In the genomic region with DNA sequence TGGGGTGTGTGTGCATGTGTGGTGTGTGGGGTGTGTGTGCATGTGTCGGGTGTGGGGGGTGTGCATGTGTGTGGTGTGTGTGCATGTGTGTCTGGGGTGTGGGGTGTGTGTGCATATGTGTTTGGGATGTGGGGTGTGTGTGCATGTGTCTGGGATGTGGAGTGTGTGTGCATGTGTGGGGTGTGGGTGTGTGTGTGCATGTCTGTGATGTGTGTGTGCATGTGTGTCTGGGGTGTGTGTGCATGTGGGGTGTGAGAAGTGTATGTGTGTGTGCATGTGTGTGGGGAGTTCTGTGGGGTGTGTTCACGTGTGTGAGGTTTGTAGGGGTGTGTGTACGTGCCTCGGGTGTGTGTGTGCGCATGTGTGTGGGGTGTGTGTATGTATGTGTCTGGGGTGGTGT, we compare ENCODE assay signal across 16 cellular contexts. TPM values are rescaled to one million over a fixed set of nuclear protein-coding genes. Genes with fewer than 3 reads are reported as not detected.
DNase-seq lines count a peak whose midpoint lies in the region; ATAC-seq, FAIRE-seq and TF ChIP-seq lines count a peak whose summit lies in the region.
"Had no signal": no experiment of that assay in that cellular context is flagged by ENCODE, and none has a peak within 500 bp of the region (broad histone marks: within the 10 kb centered on the region; RNA-seq: fewer than 3 reads in every experiment).

No MANE protein-coding gene starts in this region.

- no peaks in the 10 kb centered on the region for H3K79me2 ChIP-seq in H9 (ENCODE audit: insufficient read depth, low read length)
- H3K79me2 ChIP-seq in smooth muscle cell (ENCODE audit: low read depth): no peaks in the 10 kb centered on the region
- H3K79me2 ChIP-seq: hepatocyte had no signal

- no peak overlapping the region for H3T11ph ChIP-seq in H9 (ENCODE audit: low read length)

- H3K4me1 Mint-ChIP-seq in T-helper 1 cell treated with Interleukin-12 subunit alpha and Interleukin-12 subunit beta and Interleukin-4 antibody, amounts not matched to agents 30 μg/mL and 1 μg/mL, for 36 hours (ENCODE audit: low read depth): peaks cover 6% of the 10 kb centered on the region
- H3K4me1 Mint-ChIP-seq in H9: peaks cover 11 to 21% of the 10 kb centered on the region in 2 experiments
- peaks cover 27% of the 10 kb centered on the region for H3K4me1 Mint-ChIP-seq in nephron progenitor cell

- H3K36me3 Mint-ChIP-seq in T-helper 1 cell treated with Interleukin-12 subunit alpha and Interleukin-12 subunit beta and Interleukin-4 antibody, amounts not matched to agents 30 μg/mL and 1 μg/mL, for 36 hours (ENCODE audit: low read depth): no peaks in the 10 kb centered on the region
- H3K36me3 Mint-ChIP-seq in H9 (ENCODE audit: insufficient read depth in 1 of 3, low read depth in 3 of 3) (peaks cover 0 to 5% (median 0%) of the 10 kb centered on the region in 3 experiments; a peak in 1 of 7 replicates), nephron progenitor cell (ENCODE audit: low read depth) (peaks cover 13% of the 10 kb centered on the region)

- no peaks in the 10 kb centered on the region for H3K9me3 Mint-ChIP-seq in T-helper 1 cell treated with Interleukin-12 subunit alpha and Interleukin-12 subunit beta and Interleukin-4 antibody, amounts not matched to agents 30 μg/mL and 1 μg/mL, for 36 hours
- H3K9me3 Mint-ChIP-seq in H9 (peaks cover 0 to 5% of the 10 kb centered on the region in 2 experiments; a peak in 4 of 5 replicates), nephron progenitor cell (no peaks in the 10 kb centered on the region)

- H2BK15ac ChIP-seq in H9 (ENCODE audit: low read depth, low read length): no peak overlapping the region

- H3K4me2 ChIP-seq in H9 (ENCODE audit: insufficient read depth, insufficient read length, low read length) (no peak overlapping the region), smooth muscle cell (no peak overlapping the region)

- ATAC-seq in HG03354 (IDR thresholded peaks at IDR 0.05; ENCODE audit: poor library complexity, severe bottlenecking, unreplicated experiment) (no peak), GM19351 (IDR thresholded peaks at IDR 0.05; ENCODE audit: unreplicated experiment) (no peak)

- H3F3A ChIP-seq in smooth muscle cell (ENCODE audit: low read depth): no peaks in the 10 kb centered on the region

- H3K4me3 ChIP-seq in bronchial epithelial cell (ENCODE audit: low read depth, low read length) (no peak overlapping the region), smooth muscle cell (no peak overlapping the region)

- H2BK120ac ChIP-seq in H9 (ENCODE audit: low read depth, low read length, poor library complexity, severe bottlenecking): no peak overlapping the region

- no CpG with 5 or more reads among the region's 5 CpGs for WGBS in H9 (ENCODE audit: extremely low coverage, insufficient read length, low lambda C conversion rate)
- 100% methylated on average over 4 of the region's 5 CpGs for whole genome bisulfite sequencing in smooth muscle cell (ENCODE audit: low lambda C conversion rate)

- no peak overlapping the region for H3K14ac ChIP-seq in H9 (ENCODE audit: insufficient read depth, low read length)

- H3K27me3 Mint-ChIP-seq in T-helper 1 cell treated with Interleukin-12 subunit alpha and Interleukin-12 subunit beta and Interleukin-4 antibody, amounts not matched to agents 30 μg/mL and 1 μg/mL, for 36 hours (ENCODE audit: low read depth): peaks cover 37% of the 10 kb centered on the region
- H3K27me3 Mint-ChIP-seq in H9 (ENCODE audit: low read depth) (peaks cover 69% of the 10 kb centered on the region), nephron progenitor cell (ENCODE audit: low read depth, poor library complexity) (peaks cover 46% of the 10 kb centered on the region)

- H3K56ac ChIP-seq in H9 (ENCODE audit: insufficient read length, low read depth, low read length): no peak overlapping the region

- H3K23me2 ChIP-seq in H9 (ENCODE audit: insufficient read length, low read depth, low read length, poor library complexity, severe bottlenecking): peaks cover 8% of the 10 kb centered on the region

- DNase-seq in T-helper 1 cell: no peak
- peak; percentile 6 for DNase-seq in H9
- no peak for DNase-seq in bronchial epithelial cell (ENCODE audit: low read depth)
- DNase-seq in nephron progenitor cell: no peak
- no peak for DNase-seq in smooth muscle cell (lab: John Stamatoyannopoulos, UW; ENCODE audit: unreplicated experiment)
- DNase-seq: Caco-2, colonic mucosa, GF-D8, Right ventricle myocardium superior had no signal

- no peak overlapping the region for H2BK20ac ChIP-seq in H9 (ENCODE audit: low read depth, low read length, poor library complexity, severe bottlenecking)

- no peak overlapping the region for H3K18ac ChIP-seq in H9 (ENCODE audit: insufficient read length, low read depth, low read length)

- H2AK5ac ChIP-seq in H9 (ENCODE audit: insufficient read length, low read length): no peak overlapping the region

- no peak overlapping the region for H2BK12ac ChIP-seq in H9 (ENCODE audit: insufficient read length, low read depth, low read length)

- H3K79me1 ChIP-seq in H9 (ENCODE audit: insufficient read depth, low read depth, low read length, poor library complexity, severe bottlenecking): no peaks in the 10 kb centered on the region

- peak overlapping the region; percentile 74 for H3K4me3 Mint-ChIP-seq in T-helper 1 cell treated with Interleukin-12 subunit alpha and Interleukin-12 subunit beta and Interleukin-4 antibody, amounts not matched to agents 30 μg/mL and 1 μg/mL, for 36 hours
- peak overlapping the region; percentile 48 to 75 for H3K4me3 Mint-ChIP-seq in H9
- peak overlapping the region; percentile 73 for H3K4me3 Mint-ChIP-seq in nephron progenitor cell

- TF ChIP-seq CTCF in H9 (conservative IDR thresholded peaks at IDR 0.05) (no peak), bronchial epithelial cell (IDR thresholded peaks at IDR 0.05; ENCODE audit: insufficient read depth, low read length, severe bottlenecking) (no peak), nephron progenitor cell (IDR thresholded peaks at IDR 0.05) (no peak), smooth muscle cell (IDR thresholded peaks at IDR 0.05; ENCODE audit: borderline replicate concordance, insufficient read depth, poor library complexity, severe bottlenecking) (no peak)

- no peak overlapping the region for H4K91ac ChIP-seq in H9 (ENCODE audit: insufficient read length, low read depth, low read length)

- H3K9ac ChIP-seq in H9 (ENCODE audit: extremely low read depth, insufficient read length, low read length): no peak overlapping the region
- H3K9ac ChIP-seq in smooth muscle cell (ENCODE audit: low read depth): no peak overlapping the region

- peaks cover 24% of the 10 kb centered on the region; the same call in 1 of the 2 replicates for H3K27me3 ChIP-seq in H9 (ENCODE audit: insufficient read depth, low read length)
- H3K27me3 ChIP-seq in bronchial epithelial cell (ENCODE audit: control insufficient read depth, insufficient read depth, low read length): no peaks in the 10 kb centered on the region
- H3K27me3 ChIP-seq in smooth muscle cell (ENCODE audit: low read depth): peaks cover 36% of the 10 kb centered on the region

- H3K36me3 ChIP-seq in bronchial epithelial cell (ENCODE audit: control insufficient read depth, insufficient read depth, low read length) (no peaks in the 10 kb centered on the region), smooth muscle cell (ENCODE audit: low read depth) (peaks cover under 1% of the 10 kb centered on the region)
- H3K36me3 ChIP-seq: colonic mucosa had no signal

- H4K8ac ChIP-seq in H9 (replicated peaks; ENCODE audit: insufficient read length, low read depth, low read length): no peak overlapping the region

- H3K4ac ChIP-seq in H9 (ENCODE audit: low read depth, low read length): no peak overlapping the region

- peak overlapping the region; percentile 67 for H3K27ac Mint-ChIP-seq in T-helper 1 cell treated with Interleukin-12 subunit alpha and Interleukin-12 subunit beta and Interleukin-4 antibody, amounts not matched to agents 30 μg/mL and 1 μg/mL, for 36 hours
- H3K27ac Mint-ChIP-seq in H9: no peak overlapping the region
- H3K27ac Mint-ChIP-seq in nephron progenitor cell: no peak overlapping the region

- no peak overlapping the region for H4K5ac ChIP-seq in H9 (ENCODE audit: insufficient read length, low read depth, low read length)

- no peak overlapping the region for H2BK5ac ChIP-seq in H9 (ENCODE audit: insufficient read length, low read length)

- H3K4me1 ChIP-seq in H9 (ENCODE audit: insufficient read depth, low read length) (no peaks in the 10 kb centered on the region), smooth muscle cell (ENCODE audit: low read depth) (peaks cover 4% of the 10 kb centered on the region)
- H3K4me1 ChIP-seq: Caco-2, colonic mucosa had no signal

- FAIRE-seq in bronchial epithelial cell (lab: Jason Lieb, UNC): peak; percentile 98

- no peak overlapping the region for H3K27ac ChIP-seq in H9 (ENCODE audit: insufficient read length, low read depth, low read length)
- no peak overlapping the region for H3K27ac ChIP-seq in smooth muscle cell (ENCODE audit: low read depth)
- H3K27ac ChIP-seq: 22Rv1, colonic mucosa, esophagus muscularis mucosa, hepatocyte had no signal

- no peaks in the 10 kb centered on the region for H4K20me1 ChIP-seq in H9 (ENCODE audit: control insufficient read depth, insufficient read depth, insufficient read length)
- no peaks in the 10 kb centered on the region for H4K20me1 ChIP-seq in smooth muscle cell (ENCODE audit: low read depth)

- no peak overlapping the region for H2AFZ ChIP-seq in H9 (ENCODE audit: low read length)
- no peak overlapping the region for H2AFZ ChIP-seq in smooth muscle cell (ENCODE audit: low read depth)

- no peak overlapping the region for H3K23ac ChIP-seq in H9 (ENCODE audit: insufficient read length, low read depth, low read length)

- H3K9me3 ChIP-seq in H9 (ENCODE audit: control insufficient read depth, low read depth, low read length) (no peaks in the 10 kb centered on the region), smooth muscle cell (replicated peaks; ENCODE audit: low read depth) (no peaks in the 10 kb centered on the region)
- H3K9me3 ChIP-seq: Caco-2, colonic mucosa, esophagus muscularis mucosa had no signal

RNA-seq across cellular contexts. Expression of a gene that starts 6.7 kb away (rescaled TPM):
- total RNA-seq in H9 (2021) (0.31 and 0.44 TPM in 2 replicates), bronchial epithelial cell (0.26 TPM in 2 replicates), smooth muscle cell (not detected in 2 replicates)
- 0.16 TPM in 1 of 2 replicates, not detected in the other for polyA plus RNA-seq in smooth muscle cell
- total RNA-seq: myocyte had no signal
